ENCODE assay signal across 6 cellular contexts in genomic region chr1:21429210-21429609, GRCh38. TPM values are rescaled to one million over a fixed set of nuclear protein-coding genes. Genes with fewer than 3 reads are reported as not detected.
DNase-seq lines count a peak whose midpoint lies in the region; ATAC-seq and TF ChIP-seq lines count a peak whose summit lies in the region.
"Not testable (repeated sequence)": the region's sequence is repeated elsewhere in the genome, so short reads cannot be mapped to it uniquely, and the experiment has no call there.

No MANE protein-coding gene starts in this region.

- not testable (repeated sequence) for H3K9me3 Mint-ChIP-seq in osteocyte (ENCODE audit: unreplicated experiment)

- not testable (repeated sequence) for H3K36me3 ChIP-seq in upper lobe of right lung

- H3K9me3 ChIP-seq in upper lobe of right lung: not testable (repeated sequence)

- H3K4me3 Mint-ChIP-seq in osteocyte (ENCODE audit: unreplicated experiment): not testable (repeated sequence)

- H3K27ac Mint-ChIP-seq in osteocyte (ENCODE audit: unreplicated experiment): not testable (repeated sequence)

- ATAC-seq in left ventricle myocardium superior: not testable (repeated sequence)
- peak; percentile 7 for ATAC-seq in upper lobe of right lung

- not testable (repeated sequence) for H3K27me3 ChIP-seq in upper lobe of right lung

- H3K4me1 Mint-ChIP-seq in osteocyte (ENCODE audit: unreplicated experiment): not testable (repeated sequence)

- peak; percentile 30 for DNase-seq in activated effector memory CD4-positive, alpha-beta T cell treated with anti-CD3 and anti-CD28 coated beads, Interleukin-2, amount 50 U/mL, for 16 hours
- DNase-seq in left ventricle myocardium superior (peak; percentile 14), islet precursor cell (peak; percentile 27), mesenteric fat pad (ENCODE audit: low spot score) (peak; percentile 65), osteocyte (ENCODE audit: extremely low spot score, unreplicated experiment) (peak; percentile 53)
- not testable (repeated sequence) for DNase-seq in upper lobe of right lung

- TF ChIP-seq CTCF in osteocyte (IDR thresholded peaks at IDR 0.05); upper lobe of right lung (IDR thresholded peaks at IDR 0.05): not testable (repeated sequence)

- H3K27me3 Mint-ChIP-seq in osteocyte (ENCODE audit: unreplicated experiment): peaks cover 14% of the 10 kb centered on the region

- H3K4me1 ChIP-seq in upper lobe of right lung: not testable (repeated sequence)

- H3K27ac ChIP-seq in upper lobe of right lung: not testable (repeated sequence)

- intact Hi-C loops in left ventricle myocardium superior (cut with micrococcal nuclease); upper lobe of right lung (cut with DNase I): not testable (repeated sequence)

- H3K4me3 ChIP-seq in upper lobe of right lung: not testable (repeated sequence)

- H3K36me3 Mint-ChIP-seq in osteocyte (ENCODE audit: unreplicated experiment): not testable (repeated sequence)

RNA-seq across cellular contexts. Expression of gene NBPF3, which starts 10.7 kb away (rescaled TPM):
- total RNA-seq in left ventricle myocardium superior (4.2 TPM), mesenteric fat pad (11.2 TPM), osteocyte (30.4 and 31.0 TPM in 2 replicates), upper lobe of right lung (6.7 TPM)
